ENCODE assay signal across 8 cellular contexts in the genomic region with DNA sequence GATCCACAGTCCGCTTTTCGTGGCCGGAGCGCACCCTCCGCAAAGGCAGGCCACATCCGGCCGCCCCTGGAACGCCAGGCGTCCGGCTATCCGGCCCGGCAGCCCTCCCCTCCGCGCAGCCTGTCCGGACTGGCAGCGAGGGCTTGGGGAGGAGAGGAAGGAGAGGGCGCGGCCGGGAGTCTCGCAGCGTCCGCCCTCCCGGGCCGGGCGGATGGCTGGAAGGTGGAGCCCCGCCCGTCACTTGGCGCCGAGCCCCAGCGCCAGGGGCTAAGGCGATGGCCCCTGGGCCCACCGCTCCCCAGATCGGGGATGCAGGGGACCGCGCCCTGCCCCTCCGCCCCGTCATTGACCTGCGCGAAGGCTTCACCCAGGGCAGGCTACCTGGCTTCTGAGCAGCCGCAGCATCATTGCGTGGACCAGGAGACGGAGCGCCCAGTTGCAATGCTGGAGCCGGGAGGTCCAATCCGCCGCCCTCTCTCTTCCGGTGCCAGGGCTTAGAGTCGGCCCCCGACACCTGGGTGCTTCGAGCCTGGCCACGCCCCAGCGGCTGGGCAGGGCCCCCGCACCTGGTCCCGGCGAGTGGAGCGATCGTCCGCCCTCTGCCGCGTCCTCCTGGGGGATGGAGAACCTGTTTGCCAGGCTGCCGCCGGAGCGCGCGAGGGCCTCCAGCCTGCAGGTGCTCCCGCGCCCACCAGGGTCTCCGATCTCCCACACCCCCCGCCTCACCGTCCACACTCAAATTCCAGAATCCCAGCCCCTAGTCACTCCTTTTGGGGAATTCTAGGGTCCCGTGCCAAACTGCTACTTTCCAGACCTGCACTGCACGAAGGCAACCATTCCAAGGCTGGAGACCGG. TPM values are rescaled to one million over a fixed set of nuclear protein-coding genes. Genes with fewer than 3 reads are reported as not detected.
DNase-seq lines count a peak whose midpoint lies in the region; ATAC-seq and TF ChIP-seq lines count a peak whose summit lies in the region.

A gene (minus strand): TSS at position 131 of the 855 bp plus-strand sequence. CDS start 1,360 bp downstream, outside the sequence.

- peaks cover 7 to 27% (median 16%) of the 10 kb centered on the region in 4 donors for H3K4me1 ChIP-seq in liver (ENCODE audit: control insufficient read depth in 4 of 4, insufficient read depth in 4 of 4, low read length in 3 of 4)
- peaks cover 8% of the 10 kb centered on the region for H3K4me1 ChIP-seq in thymus (ENCODE audit: control insufficient read depth, insufficient read depth, low read length)

- H3K9ac ChIP-seq in liver (ENCODE audit: low read depth in 1 of 2, low read length in 2 of 2) = peak within 1 kb of the TSS; percentile 34 to 41

- ATAC-seq in GM19455 (IDR thresholded peaks at IDR 0.05; ENCODE audit: unreplicated experiment) (no peak), GM18498 (IDR thresholded peaks at IDR 0.05; ENCODE audit: unreplicated experiment) (no peak)

- H3K9me3 ChIP-seq in liver (ENCODE audit: control insufficient read depth in 4 of 4, low read length in 3 of 4) (no peaks in the 10 kb centered on the region), thymus (ENCODE audit: control insufficient read depth) (no peaks in the 10 kb centered on the region)

- H3K4me3 ChIP-seq in liver (ENCODE audit: low read depth in 1 of 3, low read length in 3 of 3) (peak within 1 kb of the TSS in 2 of 3 donors; percentile 5 to 26), thymus (ENCODE audit: low read length) (peak within 1 kb of the TSS; percentile 36)

- in situ Hi-C loops in Caki2 (cut with HindIII; ENCODE audit: low pct_unique_long_range_greater_than_20kb, low sequenced_read_pairs) = no loop called here

- H3K36me3 ChIP-seq in liver (ENCODE audit: control insufficient read depth in 4 of 4, insufficient read depth in 3 of 4, low read depth in 1 of 4, low read length in 3 of 4) = no peaks in the 10 kb centered on the region
- H3K36me3 ChIP-seq in thymus (ENCODE audit: control insufficient read depth, insufficient read depth) = no peaks in the 10 kb centered on the region

- H3K27me3 ChIP-seq in liver (ENCODE audit: control insufficient read depth in 4 of 4, insufficient read depth in 4 of 4, low read length in 3 of 4) (no peaks in the 10 kb centered on the region), thymus (ENCODE audit: control insufficient read depth, insufficient read depth) (peaks cover 30% of the 10 kb centered on the region)

- WGBS in liver = 6% methylated on average over 73 of the region's 73 CpGs
- 2% methylated on average over 73 of the region's 73 CpGs for WGBS in thymus

- TF ChIP-seq RAD21 in liver (IDR thresholded peaks at IDR 0.05) = peak in 1 of 2 donors; percentile 24

- no peak for TF ChIP-seq CTCF in liver (IDR thresholded peaks at IDR 0.05; ENCODE audit: low read depth, low read length, missing input control)

- H3K27ac ChIP-seq in liver (ENCODE audit: low read depth in 1 of 2, low read length in 2 of 2) = peak within 1 kb of the TSS; percentile 4 to 38
- peak within 1 kb of the TSS; percentile 60 for H3K27ac ChIP-seq in thymus (ENCODE audit: low read depth)

- DNase-seq in Caki2 (ENCODE audit: low read depth) (peak; percentile 65), NCI-H1048 (lab: John Stamatoyannopoulos, UW) (peak; percentile 79), T-helper 9 cell (peak; percentile 26), dermis blood vessel endothelial cell (peak; percentile 55)

TF ChIP-seq in liver, 16 proteins besides CTCF, POLR2A, EP300 and RAD21:
- TF ChIP-seq HNF4A (conservative IDR thresholded peaks at IDR 0.05) (no peak), TAF1 (conservative IDR thresholded peaks at IDR 0.05) (no peak), RXRA (IDR thresholded peaks at IDR 0.05) (no peak), YY1 (IDR thresholded peaks at IDR 0.05) (no peak), NR2F2 (IDR thresholded peaks at IDR 0.05) (no peak), SP1 (IDR thresholded peaks at IDR 0.05) (no peak), EGR1 (IDR thresholded peaks at IDR 0.05; ENCODE audit: low read depth in 2 of 2) (no peak), GABPA (IDR thresholded peaks at IDR 0.05 in 1 of 2, conservative IDR thresholded peaks at IDR 0.05 in 1 of 2) (no peak), FOXA1 (IDR thresholded peaks at IDR 0.05) (no peak), FOXA2 (IDR thresholded peaks at IDR 0.05) (no peak), HNF4G (IDR thresholded peaks at IDR 0.05) (no peak), JUND (IDR thresholded peaks at IDR 0.05) (no peak)
- TF ChIP-seq, protein P1, sequence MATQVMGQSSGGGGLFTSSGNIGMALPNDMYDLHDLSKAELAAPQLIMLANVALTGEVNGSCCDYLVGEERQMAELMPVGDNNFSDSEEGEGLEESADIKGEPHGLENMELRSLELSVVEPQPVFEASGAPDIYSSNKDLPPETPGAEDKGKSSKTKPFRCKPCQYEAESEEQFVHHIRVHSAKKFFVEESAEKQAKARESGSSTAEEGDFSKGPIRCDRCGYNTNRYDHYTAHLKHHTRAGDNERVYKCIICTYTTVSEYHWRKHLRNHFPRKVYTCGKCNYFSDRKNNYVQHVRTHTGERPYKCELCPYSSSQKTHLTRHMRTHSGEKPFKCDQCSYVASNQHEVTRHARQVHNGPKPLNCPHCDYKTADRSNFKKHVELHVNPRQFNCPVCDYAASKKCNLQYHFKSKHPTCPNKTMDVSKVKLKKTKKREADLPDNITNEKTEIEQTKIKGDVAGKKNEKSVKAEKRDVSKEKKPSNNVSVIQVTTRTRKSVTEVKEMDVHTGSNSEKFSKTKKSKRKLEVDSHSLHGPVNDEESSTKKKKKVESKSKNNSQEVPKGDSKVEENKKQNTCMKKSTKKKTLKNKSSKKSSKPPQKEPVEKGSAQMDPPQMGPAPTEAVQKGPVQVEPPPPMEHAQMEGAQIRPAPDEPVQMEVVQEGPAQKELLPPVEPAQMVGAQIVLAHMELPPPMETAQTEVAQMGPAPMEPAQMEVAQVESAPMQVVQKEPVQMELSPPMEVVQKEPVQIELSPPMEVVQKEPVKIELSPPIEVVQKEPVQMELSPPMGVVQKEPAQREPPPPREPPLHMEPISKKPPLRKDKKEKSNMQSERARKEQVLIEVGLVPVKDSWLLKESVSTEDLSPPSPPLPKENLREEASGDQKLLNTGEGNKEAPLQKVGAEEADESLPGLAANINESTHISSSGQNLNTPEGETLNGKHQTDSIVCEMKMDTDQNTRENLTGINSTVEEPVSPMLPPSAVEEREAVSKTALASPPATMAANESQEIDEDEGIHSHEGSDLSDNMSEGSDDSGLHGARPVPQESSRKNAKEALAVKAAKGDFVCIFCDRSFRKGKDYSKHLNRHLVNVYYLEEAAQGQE (IDR thresholded peaks at IDR 0.05) = no peak
- TF ChIP-seq, protein P2, sequence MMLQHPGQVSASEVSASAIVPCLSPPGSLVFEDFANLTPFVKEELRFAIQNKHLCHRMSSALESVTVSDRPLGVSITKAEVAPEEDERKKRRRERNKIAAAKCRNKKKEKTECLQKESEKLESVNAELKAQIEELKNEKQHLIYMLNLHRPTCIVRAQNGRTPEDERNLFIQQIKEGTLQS (IDR thresholded peaks at IDR 0.05) = no peak
- TF ChIP-seq, protein P3, sequence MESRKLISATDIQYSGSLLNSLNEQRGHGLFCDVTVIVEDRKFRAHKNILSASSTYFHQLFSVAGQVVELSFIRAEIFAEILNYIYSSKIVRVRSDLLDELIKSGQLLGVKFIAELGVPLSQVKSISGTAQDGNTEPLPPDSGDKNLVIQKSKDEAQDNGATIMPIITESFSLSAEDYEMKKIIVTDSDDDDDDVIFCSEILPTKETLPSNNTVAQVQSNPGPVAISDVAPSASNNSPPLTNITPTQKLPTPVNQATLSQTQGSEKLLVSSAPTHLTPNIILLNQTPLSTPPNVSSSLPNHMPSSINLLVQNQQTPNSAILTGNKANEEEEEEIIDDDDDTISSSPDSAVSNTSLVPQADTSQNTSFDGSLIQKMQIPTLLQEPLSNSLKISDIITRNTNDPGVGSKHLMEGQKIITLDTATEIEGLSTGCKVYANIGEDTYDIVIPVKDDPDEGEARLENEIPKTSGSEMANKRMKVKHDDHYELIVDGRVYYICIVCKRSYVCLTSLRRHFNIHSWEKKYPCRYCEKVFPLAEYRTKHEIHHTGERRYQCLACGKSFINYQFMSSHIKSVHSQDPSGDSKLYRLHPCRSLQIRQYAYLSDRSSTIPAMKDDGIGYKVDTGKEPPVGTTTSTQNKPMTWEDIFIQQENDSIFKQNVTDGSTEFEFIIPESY (IDR thresholded peaks at IDR 0.05) = no peak
- TF ChIP-seq, protein P4, sequence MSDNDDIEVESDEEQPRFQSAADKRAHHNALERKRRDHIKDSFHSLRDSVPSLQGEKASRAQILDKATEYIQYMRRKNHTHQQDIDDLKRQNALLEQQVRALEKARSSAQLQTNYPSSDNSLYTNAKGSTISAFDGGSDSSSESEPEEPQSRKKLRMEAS (IDR thresholded peaks at IDR 0.05) = no peak

RNA-seq across cellular contexts. Expression of the gene that starts here (rescaled TPM):
- total RNA-seq in Caki2 (2014; rRNA removed; shearing (Covaris generic); ENCODE audit: low replicate concordance) = 2.9 and 3.1 TPM in 2 replicates
- total RNA-seq in dermis blood vessel endothelial cell = 8.1 and 10.9 TPM in 2 replicates
- 1 to 10 TPM; 1.3 to 6.8 TPM for total RNA-seq in liver
- under 1 TPM; 0.48 to 0.72 TPM for polyA plus RNA-seq in liver
- 1.3 TPM for polyA plus RNA-seq in thymus

Comparison
In these comparisons a context has a peak if more than half of its experiments do, and no peak if none do; other contexts are left out.
1. DNase-seq: peak in every context shown above with its lines; median percentile 79 in NCI-H1048; 65 in Caki2; 55 in dermis blood vessel endothelial cell; 26 in T-helper 9 cell.